15 cellular contexts compared by ENCODE assay signal in the genomic region with DNA sequence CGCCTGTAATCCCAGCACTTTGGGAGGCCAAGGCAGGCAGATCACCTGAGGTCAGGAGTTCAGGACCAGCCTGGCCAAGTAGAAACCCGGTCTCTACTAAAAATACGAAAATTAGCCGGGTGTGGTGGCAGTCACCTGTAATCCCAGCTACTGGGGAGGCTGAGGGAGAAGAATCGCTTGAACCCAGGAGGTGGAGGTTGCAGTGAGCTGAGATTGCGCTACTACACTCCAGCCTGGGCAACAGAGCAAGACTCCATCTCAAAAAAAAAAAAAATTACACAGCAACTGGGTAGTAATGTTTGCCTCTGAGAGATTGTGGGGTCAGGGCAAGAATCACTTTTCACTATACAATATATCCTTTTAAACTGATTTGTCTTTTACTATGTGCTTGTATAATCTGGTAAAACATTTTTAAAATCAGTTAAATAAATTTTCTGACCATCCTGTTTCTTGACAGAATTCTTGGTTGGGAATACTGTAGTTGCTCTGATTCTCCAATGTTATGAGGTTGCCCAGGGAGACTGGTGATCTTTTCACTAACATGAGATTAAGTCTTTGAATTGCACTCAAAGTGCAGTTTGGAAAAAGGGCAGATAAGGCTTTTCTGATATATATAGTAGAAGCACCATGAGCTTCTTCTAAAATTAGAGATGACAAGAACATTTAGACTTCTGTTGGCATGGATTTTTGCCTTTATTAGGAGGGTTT. TPM values are rescaled to one million over a fixed set of nuclear protein-coding genes. Genes with fewer than 3 reads are reported as not detected.
DNase-seq lines count a peak whose midpoint lies in the region; ATAC-seq and TF ChIP-seq lines count a peak whose summit lies in the region.
"Had no signal": no experiment of that assay in that cellular context is flagged by ENCODE, and none has a peak within 500 bp of the region (broad histone marks: within the 10 kb centered on the region; RNA-seq: fewer than 3 reads in every experiment).

No MANE protein-coding gene starts in this region.

- no peaks in the 10 kb centered on the region for H3K27me3 ChIP-seq in RWPE2 (ENCODE audit: insufficient read depth, poor library complexity, severe bottlenecking)
- H3K27me3 ChIP-seq: uterus had no signal

- no peaks in the 10 kb centered on the region for H3K9me3 ChIP-seq in RWPE2 (ENCODE audit: severe bottlenecking)
- H3K9me3 ChIP-seq: uterus had no signal

- H3K4me1 Mint-ChIP-seq in nephron progenitor cell (peaks cover 20% of the 10 kb centered on the region), Calu3 (ENCODE audit: low read depth, unreplicated experiment) (peaks cover 11% of the 10 kb centered on the region)

- H3K27ac Mint-ChIP-seq in nephron progenitor cell (no peak overlapping the region), Calu3 (ENCODE audit: unreplicated experiment) (no peak overlapping the region)
- H3K27ac Mint-ChIP-seq: memory B cell had no signal

- H3K27me3 Mint-ChIP-seq in nephron progenitor cell (ENCODE audit: low read depth, poor library complexity) (peaks cover 34% of the 10 kb centered on the region), Calu3 (ENCODE audit: unreplicated experiment) (peaks cover 27% of the 10 kb centered on the region)

- H3K4me3 ChIP-seq in RWPE2 (ENCODE audit: severe bottlenecking): peak overlapping the region; percentile 86

- H3K9me3 Mint-ChIP-seq in nephron progenitor cell: no peaks in the 10 kb centered on the region
- no peaks in the 10 kb centered on the region for H3K9me3 Mint-ChIP-seq in Calu3 (ENCODE audit: low read depth, unreplicated experiment)
- H3K9me3 Mint-ChIP-seq: memory B cell had no signal

- H3K36me3 Mint-ChIP-seq in nephron progenitor cell (ENCODE audit: low read depth): peaks cover 24% of the 10 kb centered on the region
- H3K36me3 Mint-ChIP-seq in Calu3 (ENCODE audit: insufficient read depth, unreplicated experiment): peaks cover 25% of the 10 kb centered on the region

- DNase-seq in ELR (ENCODE audit: low read depth) (peak; percentile 41), RWPE2 (ENCODE audit: low spot score) (no peak), epithelial cell of prostate (ENCODE audit: low read depth, low spot score) (no peak), nephron progenitor cell (no peak), NCI-H1694 treated with DMSO at 0.1 percent for 48 hours (lab: John Stamatoyannopoulos, UW) (no peak), Calu3 (no peak), SHP77 treated with DMSO at 0.1 percent for 48 hours (lab: John Stamatoyannopoulos, UW) (no peak), DMS153 (lab: John Stamatoyannopoulos, UW) (no peak)
- DNase-seq: cerebellar nuclear complex, DMS79, glutamatergic neuron, NCI-H1436 treated with DMSO at 0.1 percent for 48 hours, T-helper 9 cell, uterus had no signal

- peaks cover 55% of the 10 kb centered on the region for H3K4me1 ChIP-seq in RWPE2 (ENCODE audit: insufficient read depth, poor library complexity, severe bottlenecking)

- no TSS peak for BruUV-seq in Calu3 (replicated peaks; lab: Mats Ljungman, UMichigan)

- CTCF ChIA-PET in Calu3 (lab: Charles Lee): no interaction called here

- TF ChIP-seq CTCF in RWPE2 (IDR thresholded peaks at IDR 0.05; ENCODE audit: poor library complexity, severe bottlenecking) (no peak), nephron progenitor cell (IDR thresholded peaks at IDR 0.05) (no peak), Calu3 (IDR thresholded peaks at IDR 0.05; ENCODE audit: unreplicated experiment) (no peak)

- peak overlapping the region; percentile 54 for H3K4me3 Mint-ChIP-seq in nephron progenitor cell
- no peak overlapping the region for H3K4me3 Mint-ChIP-seq in Calu3 (ENCODE audit: low read depth, unreplicated experiment)

- ATAC-seq in RWPE2 (ENCODE audit: low read depth): no peak

- H3K27ac ChIP-seq in RWPE2 (ENCODE audit: poor library complexity, severe bottlenecking): peak overlapping the region; percentile 94
- H3K27ac ChIP-seq in epithelial cell of prostate: peak overlapping the region; percentile 97
- H3K27ac ChIP-seq: uterus had no signal

- intact Hi-C loops in Calu3 (cut with micrococcal nuclease; ENCODE audit: unreplicated experiment): no loop called here

- H3K36me3 ChIP-seq in RWPE2 (ENCODE audit: low read depth): peaks cover 51% of the 10 kb centered on the region
- H3K36me3 ChIP-seq: uterus had no signal

RNA-seq across cellular contexts. Expression of gene ENTPD7, which starts 1.5 kb away (rescaled TPM):
- 6.3 and 7.4 TPM in 2 replicates for total RNA-seq in Calu3 (2022)

RNA-seq across cellular contexts. Expression of gene SLC25A28, which starts 40.6 kb away (rescaled TPM):
- total RNA-seq in Calu3 (2022): 24.2 and 28.3 TPM in 2 replicates
